In genomic region chr11:1845571-1846452, GRCh38 we compare ENCODE assay signal across 16 cellular contexts. TPM values are rescaled to one million over a fixed set of nuclear protein-coding genes. Genes with fewer than 3 reads are reported as not detected.
DNase-seq lines count a peak whose midpoint lies in the region; ATAC-seq, FAIRE-seq and TF ChIP-seq lines count a peak whose summit lies in the region.
"Had no signal": no experiment of that assay in that cellular context is flagged by ENCODE, and none has a peak within 500 bp of the region (broad histone marks: within the 10 kb centered on the region; RNA-seq: fewer than 3 reads in every experiment).

No MANE protein-coding gene starts in this region.

- no peaks in the 10 kb centered on the region for H3K27me3 Mint-ChIP-seq in activated CD4-positive, alpha-beta T cell treated with anti-CD3 and anti-CD28 coated beads for 36 hours

- SMC1A ChIA-PET in GM12878 (lab: Charles Lee; ENCODE audit: uncharacterized antibody, unreplicated experiment), result no interaction called here

- peaks cover 24% of the 10 kb centered on the region for H3K4me1 ChIP-seq in Loucy (ENCODE audit: insufficient read depth, low read length, poor library complexity, severe bottlenecking)
- H3K4me1 ChIP-seq in GM12878 (ENCODE audit: control insufficient read depth, insufficient read depth, low read length), result peaks cover 37% of the 10 kb centered on the region
- H3K4me1 ChIP-seq in neutrophil (ENCODE audit: control insufficient read depth in 1 of 2, insufficient read depth in 1 of 2, low read depth in 1 of 2, low read length in 1 of 2), result peaks cover 97% of the 10 kb centered on the region in 2 experiments
- peaks cover 10% of the 10 kb centered on the region for H3K4me1 ChIP-seq in MM.1S (ENCODE audit: low read length)
- H3K4me1 ChIP-seq: sigmoid colon had no signal

- H4K20me1 ChIP-seq in Loucy (ENCODE audit: insufficient read depth, low read length, poor library complexity, severe bottlenecking) (no peaks in the 10 kb centered on the region), GM12878 (ENCODE audit: control insufficient read depth, insufficient read depth) (no peaks in the 10 kb centered on the region), MM.1S (ENCODE audit: insufficient read depth, low read length) (no peaks in the 10 kb centered on the region)

- peak overlapping the region; percentile 91 for H3K27ac Mint-ChIP-seq in activated CD4-positive, alpha-beta T cell treated with anti-CD3 and anti-CD28 coated beads for 36 hours

- TF ChIP-seq CTCF in Loucy (conservative IDR thresholded peaks at IDR 0.05; ENCODE audit: low read length) (no peak), GM12878 (IDR thresholded peaks at IDR 0.05 in 2 of 3, conservative IDR thresholded peaks at IDR 0.05 in 1 of 3; ENCODE audit: control insufficient read depth in 2 of 3, extremely low read depth in 1 of 3, insufficient read depth in 1 of 3, low read depth in 3 of 3, low read length in 3 of 3) (no peak), neutrophil (IDR thresholded peaks at IDR 0.05) (no peak), MM.1S (IDR thresholded peaks at IDR 0.05; ENCODE audit: low read length) (no peak)

- WGBS in GM12878 (ENCODE audit: insufficient coverage, insufficient replicate concordance, low lambda C conversion rate, missing lambda C conversion rate), result 76% methylated on average over 17 of the region's 21 CpGs

- H3K4me3 Mint-ChIP-seq in activated CD4-positive, alpha-beta T cell treated with anti-CD3 and anti-CD28 coated beads for 36 hours, result peak overlapping the region; percentile 46

- intact Hi-C loops in activated CD4-positive, alpha-beta T cell treated with anti-CD3 and anti-CD28 coated beads for 36 hours (cut with DNase I, micrococcal nuclease), result no loop called here
- intact Hi-C loops in GM12878 (cut with micrococcal nuclease; ENCODE audit: unreplicated experiment), result no loop called here

- BruUV-seq in GM12878 (replicated peaks; lab: Mats Ljungman, UMichigan), result no TSS peak

- H3K4me3 ChIP-seq in Loucy (ENCODE audit: low read length, poor library complexity, severe bottlenecking), result no peak overlapping the region
- H3K4me3 ChIP-seq in GM12878, result no peak overlapping the region
- peak overlapping the region in 1 of 2 experiments; percentile 52 for H3K4me3 ChIP-seq in neutrophil (ENCODE audit: low read depth in 1 of 2, low read length in 1 of 2)
- no peak overlapping the region for H3K4me3 ChIP-seq in MM.1S (ENCODE audit: low read length)
- H3K4me3 ChIP-seq: sigmoid colon, stomach had no signal

- peak overlapping the region; percentile 34 for H3K9ac ChIP-seq in Loucy (ENCODE audit: low read depth, low read length, poor library complexity, severe bottlenecking)
- H3K9ac ChIP-seq in GM12878 (ENCODE audit: control insufficient read depth, insufficient read depth, low read length), result no peak overlapping the region
- no peak overlapping the region for H3K9ac ChIP-seq in MM.1S (ENCODE audit: low read length)

- POLR2A ChIA-PET in activated CD4-positive, alpha-beta T cell treated with anti-CD3 and anti-CD28 coated beads for 36 hours (lab: Charles Lee), result no interaction called here
- POLR2A ChIA-PET in GM12878 (lab: Charles Lee), result no interaction called here

- DNase-seq in activated CD4-positive, alpha-beta T cell treated with anti-CD3 and anti-CD28 coated beads for 36 hours, result no peak
- no peak for DNase-seq in activated CD4-positive, alpha-beta T cell treated with anti-CD3 and anti-CD28 coated beads, Interleukin-2, amount 50 U/mL, for 48 hours
- DNase-seq in GM12878 (ENCODE audit: low read depth, low spot score), result no peak
- DNase-seq in HPDE6-E6E7 (ENCODE audit: extremely low spot score), result no peak
- no peak for DNase-seq in kidney tubule cell (ENCODE audit: low spot score)
- no peak for DNase-seq in MM.1S
- DNase-seq: GOT3, IMR-90, NCI-H1105, sigmoid colon, stomach had no signal

- peak; percentile 19 for ATAC-seq in activated CD4-positive, alpha-beta T cell treated with anti-CD3 and anti-CD28 coated beads for 36 hours
- peak; percentile 45 for ATAC-seq in GM12878

- H3K36me3 Mint-ChIP-seq in activated CD4-positive, alpha-beta T cell treated with anti-CD3 and anti-CD28 coated beads for 36 hours (ENCODE audit: low read depth), result no peaks in the 10 kb centered on the region

- CTCF ChIA-PET in activated CD4-positive, alpha-beta T cell treated with anti-CD3 and anti-CD28 coated beads for 36 hours (lab: Charles Lee), result interaction anchor here (0.6 to 1.3 kb wide), 5 partner anchors 50 to 541 kb away, joined by 3 to 4 read pairs (median 3); no protein-coding TSS in a partner anchor
- CTCF ChIA-PET in GM12878 (lab: Yijun Ruan, JAX), result interaction anchor here (1.3 to 1.4 kb wide), 3 partner anchors 10 to 151 kb away, joined by 3 to 4 read pairs (median 4); no protein-coding TSS in a partner anchor

- no peak for TF ChIP-seq POLR2A in GM12878 (IDR thresholded peaks at IDR 0.05; ENCODE audit: low read depth, low read length)

- in situ Hi-C loops in GM12878 (cut with MboI), result no loop called here

- peaks cover 6% of the 10 kb centered on the region for H3K27me3 ChIP-seq in Loucy (ENCODE audit: insufficient read depth, low read length, poor library complexity, severe bottlenecking)
- H3K27me3 ChIP-seq in GM12878 (replicated peaks in 1 of 2; ENCODE audit: control insufficient read depth in 2 of 2, insufficient read depth in 2 of 2, low read length in 1 of 2), result no peaks in the 10 kb centered on the region; a peak in 1 of 4 replicates
- H3K27me3 ChIP-seq in neutrophil, result no peaks in the 10 kb centered on the region
- peaks cover 42% of the 10 kb centered on the region for H3K27me3 ChIP-seq in MM.1S (replicated peaks; ENCODE audit: insufficient read depth, low read length)
- H3K27me3 ChIP-seq: sigmoid colon, stomach had no signal

- no peaks in the 10 kb centered on the region for H3K79me2 ChIP-seq in Loucy (ENCODE audit: insufficient read depth, low read length)
- no peaks in the 10 kb centered on the region for H3K79me2 ChIP-seq in GM12878 (ENCODE audit: control insufficient read depth, insufficient read depth, low read length)
- no peaks in the 10 kb centered on the region for H3K79me2 ChIP-seq in MM.1S (ENCODE audit: low read length)

- H3K9me3 Mint-ChIP-seq in activated CD4-positive, alpha-beta T cell treated with anti-CD3 and anti-CD28 coated beads for 36 hours (ENCODE audit: low read depth), result no peaks in the 10 kb centered on the region

- H3K9me3 ChIP-seq in Loucy (ENCODE audit: insufficient read depth, low read depth, low read length), result no peaks in the 10 kb centered on the region
- no peaks in the 10 kb centered on the region for H3K9me3 ChIP-seq in GM12878 (replicated peaks; ENCODE audit: control insufficient read depth, insufficient read depth, low read length)
- no peaks in the 10 kb centered on the region for H3K9me3 ChIP-seq in neutrophil
- no peaks in the 10 kb centered on the region for H3K9me3 ChIP-seq in MM.1S (replicated peaks; ENCODE audit: insufficient read depth, low read length)
- H3K9me3 ChIP-seq: sigmoid colon, stomach had no signal

- peak overlapping the region; percentile 73 for H3K4me2 ChIP-seq in Loucy (ENCODE audit: low read depth, low read length, poor library complexity, severe bottlenecking)
- H3K4me2 ChIP-seq in GM12878 (ENCODE audit: control insufficient read depth, insufficient read depth), result no peak overlapping the region
- no peak overlapping the region for H3K4me2 ChIP-seq in MM.1S (ENCODE audit: low read depth, low read length)

- FAIRE-seq in GM12878 (lab: Jason Lieb, UNC), result no peak
- FAIRE-seq: A204.1 had no signal

- no peak for TF ChIP-seq EP300 in GM12878 (IDR thresholded peaks at IDR 0.05; ENCODE audit: borderline replicate concordance in 1 of 2, control insufficient read depth in 1 of 2, low read depth in 2 of 2, low read length in 2 of 2)

- H3K9me2 ChIP-seq in Loucy (replicated peaks; ENCODE audit: low read depth, low read length), result no peaks in the 10 kb centered on the region
- no peaks in the 10 kb centered on the region for H3K9me2 ChIP-seq in MM.1S (replicated peaks; ENCODE audit: insufficient read depth, low read length)

- no peak for TF ChIP-seq RAD21 in GM12878 (IDR thresholded peaks at IDR 0.05; ENCODE audit: insufficient read depth, low read depth, low read length)

- H3K36me3 ChIP-seq in Loucy (ENCODE audit: insufficient read depth, low read length) (no peaks in the 10 kb centered on the region), GM12878 (ENCODE audit: control insufficient read depth in 2 of 2, insufficient read depth in 2 of 2, low read length in 1 of 2) (no peaks in the 10 kb centered on the region), neutrophil (no peaks in the 10 kb centered on the region), MM.1S (replicated peaks; ENCODE audit: insufficient read depth, low read length) (no peaks in the 10 kb centered on the region)
- H3K36me3 ChIP-seq: sigmoid colon, stomach had no signal

- RAD21 ChIA-PET in GM12878 (lab: Charles Lee; ENCODE audit: unreplicated experiment), result no interaction called here

- peaks cover 60% of the 10 kb centered on the region for H3K4me1 Mint-ChIP-seq in activated CD4-positive, alpha-beta T cell treated with anti-CD3 and anti-CD28 coated beads for 36 hours

- H2AFZ ChIP-seq in Loucy (ENCODE audit: low read length) (no peak overlapping the region), GM12878 (ENCODE audit: control insufficient read depth, low read depth, low read length) (no peak overlapping the region), MM.1S (ENCODE audit: low read length) (no peak overlapping the region)

- H3F3A ChIP-seq in Loucy (ENCODE audit: low read depth), result no peaks in the 10 kb centered on the region
- H3F3A ChIP-seq in MM.1S (ENCODE audit: insufficient read depth, low read length), result no peaks in the 10 kb centered on the region; the same call in 1 of the 2 replicates

- H3K27ac ChIP-seq in GM12878 (ENCODE audit: control insufficient read depth, insufficient read depth) (no peak overlapping the region), neutrophil (peak overlapping the region; percentile 100), MM.1S (ENCODE audit: low read length) (no peak overlapping the region)
- H3K27ac ChIP-seq: sigmoid colon had no signal

RNA-seq across cellular contexts. Expression of gene TNNI2, which starts 7.0 kb away (rescaled TPM):
- total RNA-seq in activated CD4-positive, alpha-beta T cell treated with anti-CD3 and anti-CD28 coated beads for 36 hours, result not detected
- not detected in 2 replicates for total RNA-seq in GM12878 (2013; cell fraction: nucleolus; rRNA removed)
- 0.76 and 0.79 TPM in 2 replicates for total RNA-seq in GM12878 (2014; rRNA removed)
- total RNA-seq in GM12878 (2014; rRNA removed; fragmentation: Illumina TruSeq; extraction: Trizol), result 0.37 TPM in 1 of 2 replicates, not detected in the other
- 0.38 and 0.61 TPM in 2 replicates for total RNA-seq in GM12878 (2021)
- not detected for polyA plus RNA-seq in GM12878 (2011; ENCODE audit: low read depth)
- polyA plus RNA-seq in GM12878 (2011; rRNA removed), result 0.35 TPM in 1 of 2 replicates, not detected in the other
- 0.17 and 0.24 TPM in 2 replicates for polyA plus RNA-seq in GM12878 (2011; cell fraction: cytosol; rRNA removed)
- 0.57 and 0.87 TPM in 2 replicates for polyA plus RNA-seq in GM12878 (2011; cell fraction: nucleus; rRNA removed)
- polyA plus RNA-seq in GM12878 (2012), result 0.72 and 0.80 TPM in 2 replicates
- polyA plus RNA-seq in GM12878 (2014; fragmentation: Illumina TruSeq; extraction: Trizol), result not detected in 2 replicates
- under 1 TPM; 0.14 to 0.33 TPM for polyA plus RNA-seq in GM12878 (2014; fragmentation: Nextera tagmentation; extraction: Ambion mirVana)
- polyA plus RNA-seq in GM12878 (2014; rRNA removed), result 0.37 and 0.56 TPM in 2 replicates
- polyA plus RNA-seq in GM12878 (2016; fragmentation: Nextera tagmentation; extraction: Ambion mirVana), result not detected
- 1.1 TPM in 1 of 2 replicates, not detected in the other for polyA minus RNA-seq in GM12878 (2011; rRNA and poly(A)+ RNA removed)
- polyA minus RNA-seq in GM12878 (2011; cell fraction: cytosol; rRNA and poly(A)+ RNA removed), result not detected in 2 replicates
- polyA minus RNA-seq in GM12878 (2011; cell fraction: nucleus; rRNA and poly(A)+ RNA removed), result not detected in 2 replicates
- total RNA-seq: IMR-90, kidney epithelial cell, sigmoid colon had no signal
- polyA plus RNA-seq: IMR-90 had no signal

RNA-seq across cellular contexts. Expression of gene LSP1, which starts 7.1 kb away (rescaled TPM):
- 100 to 1,000 TPM; 193 to 227 TPM for total RNA-seq in activated CD4-positive, alpha-beta T cell treated with anti-CD3 and anti-CD28 coated beads for 36 hours
- 108 and 116 TPM in 2 replicates for total RNA-seq in GM12878 (2013; cell fraction: nucleolus; rRNA removed)
- total RNA-seq in GM12878 (2014; rRNA removed), result 374 and 409 TPM in 2 replicates
- 152 and 171 TPM in 2 replicates for total RNA-seq in GM12878 (2014; rRNA removed; fragmentation: Illumina TruSeq; extraction: Trizol)
- total RNA-seq in GM12878 (2021), result 478 and 488 TPM in 2 replicates
- 194 TPM for polyA plus RNA-seq in GM12878 (2011; ENCODE audit: low read depth)
- polyA plus RNA-seq in GM12878 (2011; rRNA removed), result 156 and 283 TPM in 2 replicates
- polyA plus RNA-seq in GM12878 (2011; cell fraction: cytosol; rRNA removed), result 242 and 323 TPM in 2 replicates
- polyA plus RNA-seq in GM12878 (2011; cell fraction: nucleus; rRNA removed), result 182 and 199 TPM in 2 replicates
- 365 and 472 TPM in 2 replicates for polyA plus RNA-seq in GM12878 (2012)
- polyA plus RNA-seq in GM12878 (2014; fragmentation: Illumina TruSeq; extraction: Trizol), result 109 and 328 TPM in 2 replicates
- polyA plus RNA-seq in GM12878 (2014; fragmentation: Nextera tagmentation; extraction: Ambion mirVana), result 10 to 100 TPM; 19.2 to 34.2 TPM
- 411 and 535 TPM in 2 replicates for polyA plus RNA-seq in GM12878 (2014; rRNA removed)
- 100 to 1,000 TPM; 442 to 487 TPM for polyA plus RNA-seq in GM12878 (2016; fragmentation: Nextera tagmentation; extraction: Ambion mirVana)
- 57.7 and 106 TPM in 2 replicates for polyA minus RNA-seq in GM12878 (2011; rRNA and poly(A)+ RNA removed)
- polyA minus RNA-seq in GM12878 (2011; cell fraction: cytosol; rRNA and poly(A)+ RNA removed), result 52.5 and 54.1 TPM in 2 replicates
- 14.3 and 28.3 TPM in 2 replicates for polyA minus RNA-seq in GM12878 (2011; cell fraction: nucleus; rRNA and poly(A)+ RNA removed)
- total RNA-seq: IMR-90, kidney epithelial cell had no signal
- polyA plus RNA-seq: IMR-90 had no signal

RNA-seq across cellular contexts. Expression of gene SYT8, which starts 11.0 kb away (rescaled TPM):
- not detected for total RNA-seq in activated CD4-positive, alpha-beta T cell treated with anti-CD3 and anti-CD28 coated beads for 36 hours
- total RNA-seq in GM12878 (2013; cell fraction: nucleolus; rRNA removed), result not detected in 2 replicates
- not detected in 2 replicates for total RNA-seq in GM12878 (2014; rRNA removed)
- not detected in 2 replicates for total RNA-seq in GM12878 (2014; rRNA removed; fragmentation: Illumina TruSeq; extraction: Trizol)
- 0.19 TPM in 1 of 2 replicates, not detected in the other for total RNA-seq in GM12878 (2021)
- polyA plus RNA-seq in GM12878 (2011; ENCODE audit: low read depth), result 0.16 TPM
- not detected in 2 replicates for polyA plus RNA-seq in GM12878 (2011; rRNA removed)
- polyA plus RNA-seq in GM12878 (2011; cell fraction: cytosol; rRNA removed), result 0.09 TPM in 1 of 2 replicates, not detected in the other
- 1.3 and 1.4 TPM in 2 replicates for polyA plus RNA-seq in GM12878 (2011; cell fraction: nucleus; rRNA removed)
- polyA plus RNA-seq in GM12878 (2012), result 0.16 and 0.46 TPM in 2 replicates
- polyA plus RNA-seq in GM12878 (2014; fragmentation: Illumina TruSeq; extraction: Trizol), result not detected in 2 replicates
- polyA plus RNA-seq in GM12878 (2014; fragmentation: Nextera tagmentation; extraction: Ambion mirVana), result not detected
- polyA plus RNA-seq in GM12878 (2014; rRNA removed), result 0.44 TPM in 1 of 2 replicates, not detected in the other
- not detected for polyA plus RNA-seq in GM12878 (2016; fragmentation: Nextera tagmentation; extraction: Ambion mirVana)
- not detected in 2 replicates for polyA minus RNA-seq in GM12878 (2011; rRNA and poly(A)+ RNA removed)
- polyA minus RNA-seq in GM12878 (2011; cell fraction: cytosol; rRNA and poly(A)+ RNA removed), result not detected in 2 replicates
- polyA minus RNA-seq in GM12878 (2011; cell fraction: nucleus; rRNA and poly(A)+ RNA removed), result 0.19 TPM in 1 of 2 replicates, not detected in the other
- total RNA-seq: IMR-90, OCI-LY7, sigmoid colon had no signal
- polyA plus RNA-seq: IMR-90 had no signal

RNA-seq across cellular contexts. Expression of gene PRR33, which starts 45.9 kb away (rescaled TPM):
- total RNA-seq in activated CD4-positive, alpha-beta T cell treated with anti-CD3 and anti-CD28 coated beads for 36 hours, result under 1 TPM; 0.07 to 0.09 TPM
- total RNA-seq in GM12878 (2013; cell fraction: nucleolus; rRNA removed), result not detected in 2 replicates
- total RNA-seq in GM12878 (2014; rRNA removed) (not detected in 2 replicates), GM12878 (2014; rRNA removed; fragmentation: Illumina TruSeq; extraction: Trizol) (not detected in 2 replicates), GM12878 (2021) (not detected in 2 replicates)
- 3.0 TPM for polyA plus RNA-seq in GM12878 (2011; ENCODE audit: low read depth)
- polyA plus RNA-seq in GM12878 (2011; rRNA removed) (not detected in 2 replicates), GM12878 (2014; fragmentation: Illumina TruSeq; extraction: Trizol) (not detected in 2 replicates), GM12878 (2014; fragmentation: Nextera tagmentation; extraction: Ambion mirVana) (under 1 TPM in 1 of 2 experiments, not detected in 1; 0.02 TPM), GM12878 (2014; rRNA removed) (0.03 TPM in 2 replicates), GM12878 (2016; fragmentation: Nextera tagmentation; extraction: Ambion mirVana) (1 to 10 TPM in 1 of 2 experiments, under 1 TPM in 1; 0.74 to 1.0 TPM)
- polyA plus RNA-seq in GM12878 (2011; cell fraction: cytosol; rRNA removed), result 0.01 TPM in 1 of 2 replicates, not detected in the other
- polyA plus RNA-seq in GM12878 (2011; cell fraction: nucleus; rRNA removed), result not detected in 2 replicates
- 6.1 and 10.8 TPM in 2 replicates for polyA plus RNA-seq in GM12878 (2012)
- polyA minus RNA-seq in GM12878 (2011; rRNA and poly(A)+ RNA removed), result not detected in 2 replicates
- polyA minus RNA-seq in GM12878 (2011; cell fraction: cytosol; rRNA and poly(A)+ RNA removed), result not detected in 2 replicates
- polyA minus RNA-seq in GM12878 (2011; cell fraction: nucleus; rRNA and poly(A)+ RNA removed), result not detected in 2 replicates
- total RNA-seq: IMR-90, kidney epithelial cell, OCI-LY7, sigmoid colon, stomach had no signal
- polyA plus RNA-seq: IMR-90 had no signal
